ENCODE assay signal across 24 cellular contexts in the genomic region with DNA sequence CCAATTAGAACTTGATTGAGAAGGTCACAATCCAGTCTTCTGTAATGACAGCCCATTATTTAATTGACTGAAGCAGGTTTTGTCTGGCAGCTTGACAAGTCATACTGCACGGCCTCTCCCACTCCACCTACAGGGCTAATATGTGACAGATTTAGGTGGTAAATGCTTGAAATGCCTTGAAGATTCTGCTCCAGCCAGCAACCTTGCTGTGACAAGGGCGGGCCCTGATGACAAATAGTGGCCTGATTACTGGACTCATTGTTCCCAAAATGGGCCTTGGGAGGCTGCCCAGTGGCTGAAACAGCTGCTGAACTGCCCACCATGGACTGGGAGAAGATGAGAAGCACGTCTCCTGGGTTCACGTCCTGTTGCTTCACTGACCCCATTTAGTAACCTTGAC. TPM values are rescaled to one million over a fixed set of nuclear protein-coding genes. Genes with fewer than 3 reads are reported as not detected.
"Had no signal": no experiment of that assay in that cellular context is flagged by ENCODE, and none has a peak within 500 bp of the region (broad histone marks: within the 10 kb centered on the region; RNA-seq: fewer than 3 reads in every experiment).

No MANE protein-coding gene starts in this region.

- H3K27ac Mint-ChIP-seq: activated CD8-positive, alpha-beta memory T cell treated with anti-CD3 and anti-CD28 coated beads, Interleukin-2, amount 10 ng/mL, durations not matched to agents 7 days and 5 days; activated naive CD8-positive, alpha-beta T cell; dendritic cell treated with granulocyte-macrophage colony-stimulating factor and Interleukin-4, amounts not matched to agents 40 ng/mL and 50 ng/mL, for 4 days; naive thymus-derived CD4-positive, alpha-beta T cell had no signal

- H3K4me3 Mint-ChIP-seq: activated CD8-positive, alpha-beta memory T cell treated with anti-CD3 and anti-CD28 coated beads, Interleukin-2, amount 10 ng/mL, durations not matched to agents 7 days and 5 days; activated naive CD8-positive, alpha-beta T cell; dendritic cell treated with granulocyte-macrophage colony-stimulating factor and Interleukin-4, amounts not matched to agents 40 ng/mL and 50 ng/mL, for 4 days; naive thymus-derived CD4-positive, alpha-beta T cell had no signal

- ATAC-seq: activated CD8-positive, alpha-beta memory T cell treated with anti-CD3 and anti-CD28 coated beads, Interleukin-2, amount 10 ng/mL, durations not matched to agents 7 days and 5 days; left lobe of liver; naive thymus-derived CD4-positive, alpha-beta T cell had no signal

- DNase-seq: activated CD4-positive, alpha-beta T cell treated with anti-CD3 and anti-CD28 coated beads for 1 hour; activated CD4-positive, alpha-beta T cell treated with anti-CD3 and anti-CD28 coated beads, Interleukin-2, amount 50 U/mL, for 48 hours; activated CD8-positive, alpha-beta memory T cell treated with anti-CD3 and anti-CD28 coated beads, Interleukin-2, amount 10 ng/mL, durations not matched to agents 7 days and 5 days; effector memory CD4-positive, alpha-beta T cell; foreskin fibroblast; hippocampal formation; mammary epithelial cell; naive thymus-derived CD4-positive, alpha-beta T cell; ovary; stimulated activated CD4-positive, alpha-beta T cell treated with anti-CD3 and anti-CD28 coated beads, Interleukin-12 subunit alpha, Interleukin-12 subunit beta, amount 100 ng/mL, for 4 hours; stimulated activated CD4-positive, alpha-beta T cell treated with anti-CD3 and anti-CD28 coated beads, Interleukin-1b, Interleukin-23, amount 100 ng/mL, for 48 hours; stimulated activated naive CD4-positive, alpha-beta T cell treated with Interleukin-2 at 50 U/mL for 16 hours; T-helper 2 cell; thyroid gland; WERI-Rb-1 had no signal

- H3K9me3 Mint-ChIP-seq: dendritic cell treated with granulocyte-macrophage colony-stimulating factor and Interleukin-4, amounts not matched to agents 40 ng/mL and 50 ng/mL, for 4 days; naive thymus-derived CD4-positive, alpha-beta T cell had no signal

- H3K36me3 Mint-ChIP-seq: activated CD8-positive, alpha-beta memory T cell treated with anti-CD3 and anti-CD28 coated beads, Interleukin-2, amount 10 ng/mL, durations not matched to agents 7 days and 5 days; activated naive CD8-positive, alpha-beta T cell; naive thymus-derived CD4-positive, alpha-beta T cell had no signal

- H3K4me1 Mint-ChIP-seq: activated CD8-positive, alpha-beta memory T cell treated with anti-CD3 and anti-CD28 coated beads, Interleukin-2, amount 10 ng/mL, durations not matched to agents 7 days and 5 days had no signal

RNA-seq across cellular contexts. Expression of a gene that starts 30.0 kb away (rescaled TPM):
- total RNA-seq: activated CD8-positive, alpha-beta memory T cell treated with anti-CD3 and anti-CD28 coated beads, Interleukin-2, amount 10 ng/mL, durations not matched to agents 7 days and 5 days; chondrocyte; endothelial cell of umbilical vein; left lobe of liver; mammary epithelial cell; mononuclear cell; naive thymus-derived CD4-positive, alpha-beta T cell; pulmonary artery endothelial cell; subcutaneous adipose tissue; thyroid gland; ureter had no signal
